ENCODE assay signal across 12 cellular contexts in genomic region chr5:143065185-143065584, GRCh38.
DNase-seq lines count a peak whose midpoint lies in the region; ATAC-seq and TF ChIP-seq lines count a peak whose summit lies in the region.
"Had no signal": no experiment of that assay in that cellular context is flagged by ENCODE, and none has a peak within 500 bp of the region (broad histone marks: within the 10 kb centered on the region; RNA-seq: fewer than 3 reads in every experiment).

No MANE protein-coding gene starts in this region.

- no peak overlapping the region for H3K4me3 Mint-ChIP-seq in nephron progenitor cell

- peak overlapping the region; percentile 91 for H3K27ac ChIP-seq in ACC112 (ENCODE audit: low read depth, low read length)
- H3K27ac ChIP-seq in IMR-90 (ENCODE audit: insufficient read depth, low read length): peak overlapping the region; percentile 20; the same call in 1 of the 2 replicates

- no peak for TF ChIP-seq POLR2A in IMR-90 (IDR thresholded peaks at IDR 0.05; ENCODE audit: low read depth, low read length)

- peaks cover 0 to 14% of the 10 kb centered on the region in 2 experiments; a peak in 2 of 4 replicates for H3K79me1 ChIP-seq in IMR-90 (ENCODE audit: low read depth in 1 of 2, low read length in 2 of 2)

- dilution Hi-C loops in IMR-90 (cut with HindIII; ENCODE audit: low sequenced_read_pairs, unreplicated experiment): no loop called here

- peaks cover 8% of the 10 kb centered on the region for H3K36me3 Mint-ChIP-seq in nephron progenitor cell (ENCODE audit: low read depth)

- peak overlapping the region; percentile 35; the same call in 1 of the 2 replicates for H4K91ac ChIP-seq in IMR-90 (ENCODE audit: insufficient read depth, low read depth, low read length)

- no peaks in the 10 kb centered on the region for H4K20me1 ChIP-seq in IMR-90 (ENCODE audit: insufficient read depth, low read length)

- peak; percentile 4; the same call in 1 of the 2 replicates for ATAC-seq in IMR-90 (ENCODE audit: low read depth)
- no peak for ATAC-seq in HG03196 (IDR thresholded peaks at IDR 0.05; ENCODE audit: unreplicated experiment)
- ATAC-seq in GM19324 (IDR thresholded peaks at IDR 0.05; ENCODE audit: low FRiP score, unreplicated experiment): no peak
- ATAC-seq in GM18511 (IDR thresholded peaks at IDR 0.05; ENCODE audit: unreplicated experiment): no peak

- peak overlapping the region; percentile 39 to 75; a peak in 3 of 4 replicates for H4K8ac ChIP-seq in IMR-90 (ENCODE audit: low read depth in 2 of 2, low read length in 2 of 2)

- H3K9me3 Mint-ChIP-seq in nephron progenitor cell: peaks cover 2% of the 10 kb centered on the region

- peak overlapping the region; percentile 78 for H2BK5ac ChIP-seq in IMR-90 (ENCODE audit: low read depth, low read length, poor library complexity, severe bottlenecking)

- in situ Hi-C loops in IMR-90 (cut with MboI; ENCODE audit: low sequenced_read_pairs): no loop called here

- no peak overlapping the region for H3K9ac ChIP-seq in IMR-90 (ENCODE audit: low read depth, low read length)

- H3K36me3 ChIP-seq in ACC112 (ENCODE audit: insufficient read depth, low read length) (no peaks in the 10 kb centered on the region), IMR-90 (ENCODE audit: control insufficient read depth, insufficient read depth, low read length) (no peaks in the 10 kb centered on the region)

- peaks cover 83% of the 10 kb centered on the region for H3K4me1 Mint-ChIP-seq in nephron progenitor cell

- peaks cover 4% of the 10 kb centered on the region for H3K27me3 Mint-ChIP-seq in nephron progenitor cell (ENCODE audit: low read depth, poor library complexity)

- peak overlapping the region; percentile 97 for H2BK120ac ChIP-seq in IMR-90 (ENCODE audit: low read depth, low read length)

- H3K9me3 ChIP-seq in IMR-90 (ENCODE audit: control insufficient read depth, insufficient read depth, low read length): no peaks in the 10 kb centered on the region

- TF ChIP-seq CTCF in IMR-90 (conservative IDR thresholded peaks at IDR 0.05; ENCODE audit: low read depth, low read length): no peak
- no peak for TF ChIP-seq CTCF in nephron progenitor cell (IDR thresholded peaks at IDR 0.05)

- no peaks in the 10 kb centered on the region for H3K79me2 ChIP-seq in ACC112 (ENCODE audit: control insufficient read depth, insufficient read depth, low read length, unreplicated experiment)

- H3K18ac ChIP-seq in IMR-90 (ENCODE audit: low read depth, low read length): peak overlapping the region; percentile 95; the same call in 1 of the 2 replicates

- H3K4me2 ChIP-seq in IMR-90 (ENCODE audit: low read depth, low read length): no peak overlapping the region

- peak overlapping the region; percentile 79 for H2BK20ac ChIP-seq in IMR-90 (ENCODE audit: low read depth, low read length)

- H2AFZ ChIP-seq in ACC112 (ENCODE audit: low read length, unreplicated experiment) (peak overlapping the region; percentile 7), IMR-90 (replicated peaks; ENCODE audit: low read length, poor library complexity) (no peak overlapping the region)

- peak overlapping the region; percentile 79; the same call in 1 of the 2 replicates for H4K5ac ChIP-seq in IMR-90 (ENCODE audit: low read depth, low read length)

- H3K4me1 ChIP-seq in ACC112 (ENCODE audit: control insufficient read depth, insufficient read depth, low read length, unreplicated experiment) (peaks cover 58% of the 10 kb centered on the region), IMR-90 (ENCODE audit: control insufficient read depth, insufficient read depth, low read length) (peaks cover 36% of the 10 kb centered on the region)

- no TSS peak for BruUV-seq in IMR-90 (replicated peaks; lab: Mats Ljungman, UMichigan)

- POLR2A ChIA-PET in IMR-90 (lab: Charles Lee; ENCODE audit: unreplicated experiment): no interaction called here

- CTCF ChIA-PET in IMR-90 (lab: Yijun Ruan, JAX): interaction anchor here (0.8 to 1.6 kb wide), 2 partner anchors 18 to 59 kb away, joined by 3 read pairs; no protein-coding TSS in a partner anchor

- TF ChIP-seq RAD21 in IMR-90 (IDR thresholded peaks at IDR 0.05; ENCODE audit: low read length): no peak

- H3K4me3 ChIP-seq in ACC112 (ENCODE audit: low read depth, low read length) (peak overlapping the region; percentile 13; the same call in 1 of the 2 replicates), IMR-90 (ENCODE audit: insufficient read depth, low read depth, low read length) (no peak overlapping the region)

- H2BK15ac ChIP-seq in IMR-90 (ENCODE audit: low read depth, low read length): peak overlapping the region; percentile 95; the same call in 2 of the 3 replicates

- H3K27ac Mint-ChIP-seq in nephron progenitor cell: peak overlapping the region; percentile 46

- WGBS in IMR-90 (ENCODE audit: extremely low coverage in 2 of 2, insufficient read length in 1 of 2), 2 experiments: no CpG with 5 or more reads among the region's 5 CpGs

- H3K9me1 ChIP-seq in IMR-90 (ENCODE audit: insufficient read depth, low read length): peaks cover 30% of the 10 kb centered on the region

- no peak overlapping the region for H3K56ac ChIP-seq in IMR-90 (ENCODE audit: extremely low read depth, insufficient read depth, low read length)

- H3K23ac ChIP-seq in IMR-90 (ENCODE audit: low read depth, low read length): peak overlapping the region; percentile 77

- intact Hi-C loops in IMR-90 (cut with micrococcal nuclease): no loop called here

- peak overlapping the region; percentile 79 for H3K4ac ChIP-seq in IMR-90 (ENCODE audit: low read depth, low read length)

- no peak overlapping the region for H2AK9ac ChIP-seq in IMR-90 (replicated peaks; ENCODE audit: low read depth, low read length, poor library complexity)

- no peaks in the 10 kb centered on the region for H3K27me3 ChIP-seq in ACC112 (ENCODE audit: insufficient read depth, low read length)
- H3K27me3 ChIP-seq in IMR-90 (ENCODE audit: control insufficient read depth, insufficient read depth, low read length): no peaks in the 10 kb centered on the region

- H2AK5ac ChIP-seq in IMR-90 (ENCODE audit: low read depth, low read length): peak overlapping the region; percentile 56; the same call in 1 of the 2 replicates

- DNase-seq in IMR-90 (peak; percentile 88), dermis blood vessel endothelial cell (peak; percentile 28), nephron progenitor cell (no peak), ecto neural progenitor cell (ENCODE audit: low spot score) (no peak)
- DNase-seq: activated gamma-delta T cell treated with Interleukin-2 at 50 U/mL for 16 hours, DMS79 treated with DMSO at 0.1 percent for 48 hours, erythroblast, NCI-H1105 had no signal

- H3K14ac ChIP-seq in IMR-90 (replicated peaks; ENCODE audit: low read depth, low read length): peak overlapping the region; percentile 76

TF ChIP-seq in IMR-90, 13 proteins besides CTCF, POLR2A, EP300 and RAD21:
- peak; percentile 41; the same call in 1 of the 2 replicates for TF ChIP-seq FOS (IDR thresholded peaks at IDR 0.05; ENCODE audit: low read depth, low read length)
- peak; percentile 74 for TF ChIP-seq BHLHE40 (IDR thresholded peaks at IDR 0.05; ENCODE audit: low read depth, low read length)
- no peak for TF ChIP-seq MAFK (IDR thresholded peaks at IDR 0.05; ENCODE audit: low read depth, low read length)
- TF ChIP-seq CEBPB (IDR thresholded peaks at IDR 0.05; ENCODE audit: low read depth, low read length): peak; percentile 93

Comparison
In these comparisons a context has a peak if more than half of its experiments do, and no peak if none do; other contexts are left out.
1. DNase-seq: peak in IMR-90 (single experiment) and dermis blood vessel endothelial cell (single experiment); none in nephron progenitor cell (single experiment) and ecto neural progenitor cell (single experiment).